Comparison of ENCODE assay signal across 8 cellular contexts in the genomic region with DNA sequence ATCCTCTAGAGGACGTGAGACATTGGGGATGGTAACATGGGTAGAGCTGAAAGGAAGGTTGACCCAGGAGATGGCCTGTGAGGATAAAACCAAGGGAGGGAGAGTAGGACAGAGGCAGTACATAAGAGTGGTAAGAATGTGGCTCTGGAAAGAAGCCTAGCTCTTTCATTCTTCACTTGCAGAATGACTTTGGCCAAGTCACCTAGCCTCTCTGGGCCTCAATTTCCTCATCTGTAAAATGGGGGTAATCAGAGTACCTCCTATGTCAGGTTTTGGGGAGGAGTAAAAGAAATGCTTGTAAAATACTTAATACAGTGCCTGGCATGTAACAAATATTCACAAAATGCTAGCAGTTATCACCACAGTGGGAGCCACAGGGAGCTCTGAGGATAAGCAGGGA. TPM values are rescaled to one million over a fixed set of nuclear protein-coding genes. Genes with fewer than 3 reads are reported as not detected.
DNase-seq lines count a peak whose midpoint lies in the region; ATAC-seq, FAIRE-seq and TF ChIP-seq lines count a peak whose summit lies in the region.

No MANE protein-coding gene starts in this region.

- peaks cover 14% of the 10 kb centered on the region for H3K36me3 Mint-ChIP-seq in T-helper 1 cell treated with Interleukin-12 subunit alpha and Interleukin-12 subunit beta and Interleukin-4 antibody, amounts not matched to agents 30 μg/mL and 1 μg/mL, for 36 hours (ENCODE audit: low read depth)
- H3K36me3 Mint-ChIP-seq in activated naive CD8-positive, alpha-beta T cell = peaks cover 7% of the 10 kb centered on the region

- H3K9me3 Mint-ChIP-seq in T-helper 1 cell treated with Interleukin-12 subunit alpha and Interleukin-12 subunit beta and Interleukin-4 antibody, amounts not matched to agents 30 μg/mL and 1 μg/mL, for 36 hours = no peaks in the 10 kb centered on the region
- H3K9me3 Mint-ChIP-seq in activated naive CD8-positive, alpha-beta T cell (ENCODE audit: low read depth) = no peaks in the 10 kb centered on the region

- peaks cover 21 to 45% of the 10 kb centered on the region in 2 donors for H3K4me1 ChIP-seq in kidney (ENCODE audit: control insufficient read depth in 1 of 2, insufficient read depth in 1 of 2, low read depth in 1 of 2, low read length in 2 of 2)
- H3K4me1 ChIP-seq in subcutaneous abdominal adipose tissue (ENCODE audit: control insufficient read depth in 5 of 5, insufficient read depth in 5 of 5, low read length in 5 of 5) = peaks cover 19 to 80% (median 60%) of the 10 kb centered on the region in 5 donors

- peak overlapping the region; percentile 94 for H3K4me3 Mint-ChIP-seq in T-helper 1 cell treated with Interleukin-12 subunit alpha and Interleukin-12 subunit beta and Interleukin-4 antibody, amounts not matched to agents 30 μg/mL and 1 μg/mL, for 36 hours
- H3K4me3 Mint-ChIP-seq in activated naive CD8-positive, alpha-beta T cell = peak overlapping the region; percentile 95

- no peaks in the 10 kb centered on the region for H3K9me3 ChIP-seq in kidney (ENCODE audit: control insufficient read depth in 1 of 2, low read length in 2 of 2)
- no peaks in the 10 kb centered on the region for H3K9me3 ChIP-seq in subcutaneous abdominal adipose tissue (ENCODE audit: control insufficient read depth in 5 of 5, low read length in 5 of 5)

- peak overlapping the region; percentile 96 for H3K27ac Mint-ChIP-seq in T-helper 1 cell treated with Interleukin-12 subunit alpha and Interleukin-12 subunit beta and Interleukin-4 antibody, amounts not matched to agents 30 μg/mL and 1 μg/mL, for 36 hours
- peak overlapping the region; percentile 99 for H3K27ac Mint-ChIP-seq in activated naive CD8-positive, alpha-beta T cell

- no peak for TF ChIP-seq CTCF in kidney (IDR thresholded peaks at IDR 0.05; ENCODE audit: borderline replicate concordance, extremely low read depth, insufficient read depth)

- H3K36me3 ChIP-seq in kidney (ENCODE audit: control insufficient read depth in 1 of 2, insufficient read depth in 2 of 2, low read length in 2 of 2) = peaks cover 0 to 6% of the 10 kb centered on the region in 2 donors
- H3K36me3 ChIP-seq in subcutaneous abdominal adipose tissue (ENCODE audit: control insufficient read depth in 5 of 5, insufficient read depth in 5 of 5, low read length in 5 of 5) = peaks cover 0 to 17% (median 5%) of the 10 kb centered on the region in 5 donors

- DNase-seq in T-helper 1 cell (no peak), kidney (no peak), NCI-H345 treated with DMSO at 0.1 percent for 48 hours (lab: John Stamatoyannopoulos, UW; ENCODE audit: unreplicated experiment) (no peak), NCI-H446 (lab: John Stamatoyannopoulos, UW) (no peak)

- H3K27me3 Mint-ChIP-seq in T-helper 1 cell treated with Interleukin-12 subunit alpha and Interleukin-12 subunit beta and Interleukin-4 antibody, amounts not matched to agents 30 μg/mL and 1 μg/mL, for 36 hours (ENCODE audit: low read depth) = no peaks in the 10 kb centered on the region
- H3K27me3 Mint-ChIP-seq in activated naive CD8-positive, alpha-beta T cell = no peaks in the 10 kb centered on the region

- peaks cover 68% of the 10 kb centered on the region for H3K4me1 Mint-ChIP-seq in T-helper 1 cell treated with Interleukin-12 subunit alpha and Interleukin-12 subunit beta and Interleukin-4 antibody, amounts not matched to agents 30 μg/mL and 1 μg/mL, for 36 hours (ENCODE audit: low read depth)
- peaks cover 50% of the 10 kb centered on the region for H3K4me1 Mint-ChIP-seq in activated naive CD8-positive, alpha-beta T cell (ENCODE audit: low read depth)

- H3K27me3 ChIP-seq in subcutaneous abdominal adipose tissue (ENCODE audit: control insufficient read depth in 5 of 5, insufficient read depth in 4 of 5, low read length in 5 of 5) = peaks cover 0 to 6% (median 0%) of the 10 kb centered on the region in 5 donors

- no peak for ATAC-seq in HG02884 (IDR thresholded peaks at IDR 0.05; ENCODE audit: unreplicated experiment)

- H3K4me3 ChIP-seq in kidney (ENCODE audit: low read length in 2 of 2) (peak overlapping the region; percentile 63 to 94), subcutaneous abdominal adipose tissue (ENCODE audit: low read depth in 1 of 5, low read length in 5 of 5) (peak overlapping the region; percentile 56 to 94 (median 82))

- intact Hi-C loops in kidney (cut with DNase I) = no loop called here

- no peak for FAIRE-seq in kidney (lab: Jason Lieb, UNC)

- H3K9ac ChIP-seq in kidney (ENCODE audit: low read length in 2 of 2) = peak overlapping the region; percentile 21 to 99
- H3K9ac ChIP-seq in subcutaneous abdominal adipose tissue (ENCODE audit: low read length in 5 of 5) = peak overlapping the region; percentile 65 to 83 (median 74)

- H3K27ac ChIP-seq in kidney (ENCODE audit: low read depth in 2 of 2, low read length in 2 of 2) (peak overlapping the region; percentile 97 to 99), subcutaneous abdominal adipose tissue (ENCODE audit: low read depth, low read length) (peak overlapping the region; percentile 100)

RNA-seq across cellular contexts. Expression of a gene that starts 6.9 kb away (rescaled TPM):
- 32.3 TPM for total RNA-seq in kidney
- 3.9 TPM for polyA plus RNA-seq in kidney (ENCODE audit: insufficient read depth, low read depth, low replicate concordance)

RNA-seq across cellular contexts. Expression of a gene that starts 14.0 kb away (rescaled TPM):
- total RNA-seq in kidney = 17.6 TPM
- 59.8 TPM for polyA plus RNA-seq in kidney (ENCODE audit: insufficient read depth, low read depth, low replicate concordance)

RNA-seq across cellular contexts. Expression of a gene that starts 16.5 kb away (rescaled TPM):
- total RNA-seq in kidney = 69.6 TPM
- polyA plus RNA-seq in kidney (ENCODE audit: insufficient read depth, low read depth, low replicate concordance) = 246 TPM

RNA-seq across cellular contexts. Expression of a gene that starts 16.9 kb away (rescaled TPM):
- 20.4 TPM for total RNA-seq in kidney
- polyA plus RNA-seq in kidney (ENCODE audit: insufficient read depth, low read depth, low replicate concordance) = 14.3 TPM

RNA-seq across cellular contexts. Expression of a gene that starts 47.7 kb away (rescaled TPM):
- total RNA-seq in kidney = 94.6 TPM
- polyA plus RNA-seq in kidney (ENCODE audit: insufficient read depth, low read depth, low replicate concordance) = 41.5 TPM
